18 cellular contexts compared by ENCODE assay signal in the genomic region with DNA sequence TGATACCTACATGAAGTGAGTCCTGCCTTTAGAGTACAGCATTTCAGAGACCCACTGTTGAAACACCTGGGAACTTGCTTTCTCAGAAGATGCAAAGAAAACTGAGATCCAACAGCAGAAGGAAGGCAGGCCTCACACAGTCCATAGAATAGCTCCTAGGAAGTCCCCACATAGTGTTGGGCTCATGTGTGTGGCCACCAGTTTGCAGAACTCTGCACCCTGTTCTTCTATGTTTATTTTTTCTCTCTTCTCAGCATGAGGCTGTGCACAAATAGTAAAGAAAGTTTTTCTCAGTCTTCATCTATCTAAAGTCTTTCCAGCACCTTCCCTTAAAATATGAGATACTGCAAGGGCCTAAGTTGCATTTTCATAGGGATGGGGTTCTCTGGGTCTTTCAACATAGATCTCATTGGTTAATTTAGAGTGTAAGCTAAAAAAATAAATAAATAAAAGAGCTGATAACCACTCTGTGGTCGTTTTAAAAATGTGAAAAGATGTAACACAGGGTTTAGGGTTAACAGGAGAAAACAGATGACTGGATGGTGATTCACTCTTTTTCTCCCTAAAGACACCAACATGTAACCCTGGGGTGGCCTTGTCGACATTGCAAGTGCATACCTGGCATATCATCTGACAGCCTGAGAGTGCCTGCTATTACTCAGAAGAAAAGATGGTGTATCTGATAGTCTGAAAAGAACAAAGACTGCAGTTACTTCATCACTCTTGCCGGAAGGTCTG.
DNase-seq lines count a peak whose midpoint lies in the region; ATAC-seq, FAIRE-seq and TF ChIP-seq lines count a peak whose summit lies in the region.
"Had no signal": no experiment of that assay in that cellular context is flagged by ENCODE, and none has a peak within 500 bp of the region (broad histone marks: within the 10 kb centered on the region; RNA-seq: fewer than 3 reads in every experiment).

No MANE protein-coding gene starts in this region.

- no peak overlapping the region for H3K9ac ChIP-seq in mammary epithelial cell (ENCODE audit: insufficient read depth, low read length)
- H3K9ac ChIP-seq: parathyroid adenoma had no signal

- H3K27ac ChIP-seq in mammary epithelial cell (ENCODE audit: insufficient read depth, low read depth, low read length) = no peak overlapping the region
- peak overlapping the region; percentile 79 for H3K27ac ChIP-seq in mesodermal cell (ENCODE audit: low read depth, low read length, severe bottlenecking)
- H3K27ac ChIP-seq: parathyroid adenoma, VCaP had no signal

- H2AFZ ChIP-seq in mammary epithelial cell (ENCODE audit: low read depth, low read length) = no peak overlapping the region
- H2AFZ ChIP-seq: parathyroid adenoma had no signal

- BruUV-seq in mammary epithelial cell (replicated peaks; lab: Mats Ljungman, UMichigan) = no TSS peak

- CTCF ChIA-PET in mammary epithelial cell (lab: Charles Lee; ENCODE audit: low non-redundant PET) = no interaction called here

- H3K27me3 ChIP-seq in mammary epithelial cell (ENCODE audit: insufficient read depth, low read length) = peaks cover 2% of the 10 kb centered on the region

- no peaks in the 10 kb centered on the region for H4K20me1 ChIP-seq in mammary epithelial cell (ENCODE audit: insufficient read depth, low read length)

- no peak for ATAC-seq in HG02885 (IDR thresholded peaks at IDR 0.05; ENCODE audit: poor library complexity, unreplicated experiment)
- ATAC-seq in GM21825 (IDR thresholded peaks at IDR 0.05; ENCODE audit: unreplicated experiment) = no peak
- ATAC-seq: Right ventricle myocardium inferior; stimulated activated naive CD8-positive, alpha-beta T cell treated with anti-CD3 and anti-CD28 coated beads, Interleukin-15, Interleukin-2, amounts not matched to agents 100 U/mL and 50 U/mL, for 24 hours had no signal

- no peaks in the 10 kb centered on the region for H3K9me3 ChIP-seq in mammary epithelial cell (replicated peaks; ENCODE audit: insufficient read depth, low read length)
- no peaks in the 10 kb centered on the region for H3K9me3 ChIP-seq in mesodermal cell (ENCODE audit: control insufficient read depth, low read length)

- dilution Hi-C loops in mammary epithelial cell (cut with HindIII; ENCODE audit: low sequenced_read_pairs) = no loop called here

- intact Hi-C loops in mammary epithelial cell (cut with micrococcal nuclease) = no loop called here

- no peaks in the 10 kb centered on the region for H3K36me3 ChIP-seq in mammary epithelial cell (ENCODE audit: insufficient read depth, low read length)
- no peaks in the 10 kb centered on the region for H3K36me3 ChIP-seq in mesodermal cell (ENCODE audit: control insufficient read depth, insufficient read depth, low read length)

- H3K4me3 ChIP-seq in mammary epithelial cell (replicated peaks in 1 of 3; ENCODE audit: insufficient read depth in 1 of 3, low read depth in 2 of 3, low read length in 3 of 3) (no peak overlapping the region), mesodermal cell (ENCODE audit: extremely low read depth, insufficient read depth, low read length, poor library complexity, severe bottlenecking) (no peak overlapping the region)

- DNase-seq in Daoy (ENCODE audit: low read depth) = peak; percentile 87
- DNase-seq in HTR-8/SVneo (ENCODE audit: insufficient read length, low spot score) = peak; percentile 27
- peak; percentile 69 for DNase-seq in mammary epithelial cell
- DNase-seq in activated naive CD4-positive, alpha-beta T cell treated with Interleukin-2 at 50 U/mL for 16 hours = no peak
- no peak for DNase-seq in stimulated activated naive CD4-positive, alpha-beta T cell (lab: John Stamatoyannopoulos, UW)
- DNase-seq: amniotic stem cell; CD8-positive, alpha-beta memory T cell; effector memory CD4-positive, alpha-beta T cell; hippocampal formation; NCI-H526; stimulated activated CD4-positive, alpha-beta T cell treated with anti-CD3 and anti-CD28 coated beads, Interleukin-4, amount 100 ng/mL, for 1 hour; stimulated activated naive CD8-positive, alpha-beta T cell treated with anti-CD3 and anti-CD28 coated beads, Interleukin-15, Interleukin-2, amounts not matched to agents 100 U/mL and 50 U/mL, for 24 hours had no signal

- no peak overlapping the region for H3K4me2 ChIP-seq in mammary epithelial cell (ENCODE audit: insufficient read depth, low read depth, low read length)

- no peak for TF ChIP-seq CTCF in mammary epithelial cell (conservative IDR thresholded peaks at IDR 0.05 in 1 of 2, IDR thresholded peaks at IDR 0.05 in 1 of 2; ENCODE audit: extremely low read depth in 1 of 2, insufficient read depth in 1 of 2, low read depth in 1 of 2, low read length in 2 of 2)

- in situ Hi-C loops in mammary epithelial cell (cut with MboI; ENCODE audit: low sequenced_read_pairs in 2 of 2) = no loop called here

- peaks cover 3% of the 10 kb centered on the region for H3K4me1 ChIP-seq in mammary epithelial cell (ENCODE audit: insufficient read depth, low read length)
- H3K4me1 ChIP-seq in mesodermal cell (ENCODE audit: control insufficient read depth, insufficient read depth, low read length, poor library complexity, severe bottlenecking) = peaks cover 18% of the 10 kb centered on the region
- H3K4me1 ChIP-seq: parathyroid adenoma had no signal

- H3K79me2 ChIP-seq in mammary epithelial cell (ENCODE audit: insufficient read depth, low read length) = no peaks in the 10 kb centered on the region
- H3K79me2 ChIP-seq: parathyroid adenoma had no signal

- no peak for FAIRE-seq in HTR-8/SVneo (lab: Jason Lieb, UNC)

- 0% methylated on average over 3 of the region's 3 CpGs for WGBS in mammary epithelial cell (ENCODE audit: low coverage, missing lambda C conversion rate)
- WGBS in mesodermal cell (ENCODE audit: insufficient coverage in 2 of 2), 2 experiments = no CpG with 5 or more reads among the region's 3 CpGs

Comparison
In these comparisons a context has a peak if more than half of its experiments do, and no peak if none do; other contexts are left out.
1. DNase-seq: peak in Daoy (single experiment), HTR-8/SVneo (single experiment) and mammary epithelial cell (single experiment); none in activated naive CD4-positive, alpha-beta T cell treated with Interleukin-2 at 50 U/mL for 16 hours (single experiment) and stimulated activated naive CD4-positive, alpha-beta T cell (0 of 6).